ENCODE assay signal across 8 cellular contexts in the genomic region with DNA sequence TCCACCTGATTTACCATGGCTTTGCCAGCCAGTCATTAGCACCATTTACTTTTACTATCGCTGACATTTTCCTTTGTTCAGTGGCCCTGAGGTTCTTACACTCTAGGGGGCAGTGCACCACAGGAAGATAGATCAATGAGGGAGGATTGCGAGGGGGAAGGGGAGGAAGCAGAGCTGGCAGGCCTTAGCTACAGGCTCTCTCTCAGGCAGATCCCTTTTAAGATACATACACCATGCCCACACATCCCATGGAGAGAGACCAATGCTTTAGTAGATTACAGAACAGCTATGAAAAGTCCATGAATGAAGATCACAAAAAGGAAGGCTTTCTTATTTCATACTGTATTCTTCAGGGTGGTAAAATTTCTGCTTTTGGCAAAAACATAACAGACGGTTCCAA. TPM values are rescaled to one million over a fixed set of nuclear protein-coding genes. Genes with fewer than 3 reads are reported as not detected.
DNase-seq lines count a peak whose midpoint lies in the region; ATAC-seq and TF ChIP-seq lines count a peak whose summit lies in the region.

No MANE protein-coding gene starts in this region.

- peak; percentile 64 for TF ChIP-seq CTCF in endothelial cell (IDR thresholded peaks at IDR 0.05; ENCODE audit: unreplicated experiment)

- H3K36me3 Mint-ChIP-seq in activated CD8-positive, alpha-beta memory T cell treated with anti-CD3 and anti-CD28 coated beads, Interleukin-2, amount 10 ng/mL, durations not matched to agents 7 days and 5 days = peaks cover 15% of the 10 kb centered on the region
- H3K36me3 Mint-ChIP-seq in endothelial cell (ENCODE audit: low read depth, unreplicated experiment) = peaks cover 14% of the 10 kb centered on the region

- peak overlapping the region; percentile 57 for H3K27ac Mint-ChIP-seq in activated CD8-positive, alpha-beta memory T cell treated with anti-CD3 and anti-CD28 coated beads, Interleukin-2, amount 10 ng/mL, durations not matched to agents 7 days and 5 days
- peak overlapping the region; percentile 86 for H3K27ac Mint-ChIP-seq in endothelial cell (ENCODE audit: unreplicated experiment)

- H3K27me3 Mint-ChIP-seq in activated CD8-positive, alpha-beta memory T cell treated with anti-CD3 and anti-CD28 coated beads, Interleukin-2, amount 10 ng/mL, durations not matched to agents 7 days and 5 days = no peaks in the 10 kb centered on the region
- H3K27me3 Mint-ChIP-seq in endothelial cell (ENCODE audit: unreplicated experiment) = peaks cover 2% of the 10 kb centered on the region

- peaks cover 5% of the 10 kb centered on the region for H3K4me1 Mint-ChIP-seq in activated CD8-positive, alpha-beta memory T cell treated with anti-CD3 and anti-CD28 coated beads, Interleukin-2, amount 10 ng/mL, durations not matched to agents 7 days and 5 days
- peaks cover 25% of the 10 kb centered on the region for H3K4me1 Mint-ChIP-seq in endothelial cell (ENCODE audit: unreplicated experiment)

- ATAC-seq in GM19467 (IDR thresholded peaks at IDR 0.05; ENCODE audit: unreplicated experiment) = peak; percentile 65
- ATAC-seq in HG03558 (IDR thresholded peaks at IDR 0.05; ENCODE audit: extremely low read depth, unreplicated experiment) = peak; percentile 73
- peak; percentile 94 for ATAC-seq in activated CD8-positive, alpha-beta memory T cell treated with anti-CD3 and anti-CD28 coated beads, Interleukin-2, amount 10 ng/mL, durations not matched to agents 7 days and 5 days

- DNase-seq in CMK (ENCODE audit: low read depth) (peak; percentile 48), NCI-H82 (lab: John Stamatoyannopoulos, UW) (peak; percentile 86), endothelial cell (ENCODE audit: low spot score) (peak; percentile 79), mucosa of gallbladder (ENCODE audit: low spot score) (peak; percentile 72), superior temporal gyrus (ENCODE audit: extremely low spot score) (peak; percentile 93)
- peak; percentile 80 for DNase-seq in activated CD8-positive, alpha-beta memory T cell treated with anti-CD3 and anti-CD28 coated beads, Interleukin-2, amount 10 ng/mL, durations not matched to agents 7 days and 5 days

- CTCF ChIA-PET in activated CD8-positive, alpha-beta memory T cell treated with anti-CD3 and anti-CD28 coated beads, Interleukin-2, amount 10 ng/mL, durations not matched to agents 7 days and 5 days (lab: Charles Lee) = interaction anchor here (0.7 to 5.4 kb wide), 32 partner anchors 11 to 649 kb away, joined by 3 to 51 read pairs (median 5); a partner anchor contains a TSS

- no peaks in the 10 kb centered on the region for H3K9me3 Mint-ChIP-seq in activated CD8-positive, alpha-beta memory T cell treated with anti-CD3 and anti-CD28 coated beads, Interleukin-2, amount 10 ng/mL, durations not matched to agents 7 days and 5 days (ENCODE audit: low read depth)
- H3K9me3 Mint-ChIP-seq in endothelial cell (ENCODE audit: unreplicated experiment) = no peaks in the 10 kb centered on the region

- H3K4me3 Mint-ChIP-seq in activated CD8-positive, alpha-beta memory T cell treated with anti-CD3 and anti-CD28 coated beads, Interleukin-2, amount 10 ng/mL, durations not matched to agents 7 days and 5 days = no peak overlapping the region
- H3K4me3 Mint-ChIP-seq in endothelial cell (ENCODE audit: unreplicated experiment) = peak overlapping the region; percentile 48

RNA-seq across cellular contexts. Expression of a gene that starts 47.4 kb away (rescaled TPM):
- total RNA-seq in activated CD8-positive, alpha-beta memory T cell treated with anti-CD3 and anti-CD28 coated beads, Interleukin-2, amount 10 ng/mL, durations not matched to agents 7 days and 5 days = 10 to 100 TPM; 17.0 to 27.3 TPM
- total RNA-seq in endothelial cell (ENCODE audit: unreplicated experiment) (77.0 TPM), mucosa of gallbladder (23.0 TPM)

RNA-seq across cellular contexts. Expression of a gene that starts 53.6 kb away (rescaled TPM):
- total RNA-seq in activated CD8-positive, alpha-beta memory T cell treated with anti-CD3 and anti-CD28 coated beads, Interleukin-2, amount 10 ng/mL, durations not matched to agents 7 days and 5 days = not detected
- total RNA-seq in endothelial cell (ENCODE audit: unreplicated experiment) (0.33 TPM), mucosa of gallbladder (not detected)

Comparison
In these comparisons a context has a peak if more than half of its experiments do, and no peak if none do; other contexts are left out.
1. Peak in every context shown above with its lines: DNase-seq and ATAC-seq.